In the genomic region with DNA sequence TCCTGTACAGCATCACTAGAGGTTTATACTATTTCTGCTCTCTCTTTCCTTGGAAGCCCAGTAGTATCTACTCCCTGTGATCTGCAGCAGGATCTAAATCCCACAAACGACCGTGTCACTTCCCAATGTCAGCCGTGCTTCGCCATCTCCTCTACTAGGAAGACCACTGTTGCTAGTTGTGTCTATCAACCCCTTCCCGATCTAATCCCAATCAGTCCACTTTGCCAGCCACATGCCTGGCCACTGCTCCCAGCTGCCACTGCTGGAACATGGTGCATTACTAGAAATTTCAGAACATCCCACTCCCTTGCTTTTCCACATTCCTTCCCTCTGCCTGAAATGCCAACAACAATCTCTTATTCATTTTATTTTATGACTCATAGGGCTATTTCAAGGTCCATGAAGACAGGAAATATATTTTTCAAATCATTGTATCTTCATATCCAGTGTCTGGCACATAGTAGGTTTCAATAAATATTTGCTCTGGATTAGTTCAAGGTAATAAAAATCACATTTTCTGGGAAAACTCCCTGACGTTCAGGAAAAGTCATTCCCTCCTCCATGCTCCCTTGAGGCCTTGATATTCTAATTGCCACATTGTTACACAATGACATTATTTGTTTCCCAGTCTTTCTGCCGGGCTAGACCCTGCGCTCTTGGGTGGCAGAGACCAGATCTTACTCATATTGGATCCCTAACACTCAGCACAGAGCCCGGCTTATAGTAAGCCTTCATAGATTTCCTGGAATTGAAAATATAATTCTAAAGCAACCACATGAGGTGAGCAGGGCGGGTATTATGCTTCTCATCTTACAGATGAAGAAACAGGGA, we compare ENCODE assay signal across 11 cellular contexts. TPM values are rescaled to one million over a fixed set of nuclear protein-coding genes. Genes with fewer than 3 reads are reported as not detected.
A peak's percentile ranks its signal among the peaks of the same experiment; 100 is the strongest.
DNase-seq lines count a peak whose midpoint lies in the region; ATAC-seq and TF ChIP-seq lines count a peak whose summit lies in the region.
"Had no signal": no experiment of that assay in that cellular context is flagged by ENCODE, and none has a peak within 500 bp of the region (broad histone marks: within the 10 kb centered on the region; RNA-seq: fewer than 3 reads in every experiment).

No MANE protein-coding gene starts in this region.

- H3K4me3 ChIP-seq in RWPE2 (ENCODE audit: severe bottlenecking) (no peak overlapping the region), esophagus muscularis mucosa (peak overlapping the region in 1 of 4 donors; percentile 84), rectal smooth muscle tissue (ENCODE audit: low read length) (no peak overlapping the region)
- H3K4me3 ChIP-seq: ovary had no signal

- no peak for TF ChIP-seq POLR2A in esophagus muscularis mucosa (IDR thresholded peaks at IDR 0.05; ENCODE audit: low read depth)

- H3K9me3 ChIP-seq in RWPE2 (ENCODE audit: severe bottlenecking) (no peaks in the 10 kb centered on the region), esophagus muscularis mucosa (no peaks in the 10 kb centered on the region)
- H3K9me3 ChIP-seq: ovary had no signal

- H3K27me3 ChIP-seq in RWPE2 (ENCODE audit: insufficient read depth, poor library complexity, severe bottlenecking), result no peaks in the 10 kb centered on the region
- no peaks in the 10 kb centered on the region for H3K27me3 ChIP-seq in esophagus muscularis mucosa
- no peaks in the 10 kb centered on the region for H3K27me3 ChIP-seq in rectal smooth muscle tissue (ENCODE audit: control insufficient read depth, insufficient read depth, low read length)
- H3K27me3 ChIP-seq: ovary had no signal

- no peak for TF ChIP-seq CTCF in Calu3 (IDR thresholded peaks at IDR 0.05; ENCODE audit: unreplicated experiment)
- TF ChIP-seq CTCF in RWPE2 (IDR thresholded peaks at IDR 0.05; ENCODE audit: poor library complexity, severe bottlenecking), result no peak
- TF ChIP-seq CTCF in esophagus muscularis mucosa (IDR thresholded peaks at IDR 0.05), result no peak

- CTCF ChIA-PET in Calu3 (lab: Charles Lee), result interaction anchor here (2.3 to 3.5 kb wide), 2 partner anchors 13 to 885 kb away, joined by 7 to 26 read pairs; no protein-coding TSS in a partner anchor

- no peak for TF ChIP-seq EP300 in esophagus muscularis mucosa (IDR thresholded peaks at IDR 0.05)

- H3K36me3 Mint-ChIP-seq in Calu3 (ENCODE audit: insufficient read depth, unreplicated experiment), result peaks cover 29% of the 10 kb centered on the region

- H3K9me3 Mint-ChIP-seq in Calu3 (ENCODE audit: low read depth, unreplicated experiment), result no peaks in the 10 kb centered on the region

- DNase-seq in Calu3 (peak; percentile 19), RWPE2 (ENCODE audit: low spot score) (no peak), esophagus muscularis mucosa (ENCODE audit: extremely low spot score) (peak; percentile 90), retina (no peak), cerebellum (ENCODE audit: low spot score) (no peak)
- DNase-seq: cortex of kidney, ovary, T-helper 9 cell had no signal

- H3K4me1 Mint-ChIP-seq in Calu3 (ENCODE audit: low read depth, unreplicated experiment), result peaks cover 38% of the 10 kb centered on the region

- intact Hi-C loops in Calu3 (cut with micrococcal nuclease; ENCODE audit: unreplicated experiment) (loop anchor here (1.0 to 5.0 kb wide), 4 partner anchors 39 to 293 kb away; no protein-coding TSS in a partner anchor), esophagus muscularis mucosa (cut with DNase I) (loop anchor here (5.0 to 10.0 kb wide), 5 partner anchors 260 to 410 kb away; no protein-coding TSS in a partner anchor)

- WGBS in esophagus muscularis mucosa, result 58% methylated on average over 10 of the region's 10 CpGs

- peaks cover 21% of the 10 kb centered on the region for H3K4me1 ChIP-seq in RWPE2 (ENCODE audit: insufficient read depth, poor library complexity, severe bottlenecking)
- peaks cover 18 to 39% (median 30%) of the 10 kb centered on the region in 4 donors for H3K4me1 ChIP-seq in esophagus muscularis mucosa
- H3K4me1 ChIP-seq in rectal smooth muscle tissue (ENCODE audit: control insufficient read depth, insufficient read depth, low read length), result peaks cover 6% of the 10 kb centered on the region

- BruUV-seq in Calu3 (replicated peaks; lab: Mats Ljungman, UMichigan), result no TSS peak

- H3K27ac ChIP-seq in RWPE2 (ENCODE audit: poor library complexity, severe bottlenecking) (peak overlapping the region; percentile 93), esophagus muscularis mucosa (replicated peaks in 1 of 4) (peak overlapping the region; percentile 89 to 96 (median 94)), rectal smooth muscle tissue (ENCODE audit: low read depth, low read length) (peak overlapping the region; percentile 80)

- no peaks in the 10 kb centered on the region for H3K36me3 ChIP-seq in RWPE2 (ENCODE audit: low read depth)
- no peaks in the 10 kb centered on the region for H3K36me3 ChIP-seq in esophagus muscularis mucosa
- no peaks in the 10 kb centered on the region for H3K36me3 ChIP-seq in rectal smooth muscle tissue (ENCODE audit: control insufficient read depth, insufficient read depth, low read length)
- H3K36me3 ChIP-seq: ovary had no signal

- no peak overlapping the region for H3K9ac ChIP-seq in rectal smooth muscle tissue (ENCODE audit: low read length)

- ATAC-seq in RWPE2 (ENCODE audit: low read depth) (peak; percentile 54), HG03442 (IDR thresholded peaks at IDR 0.05; ENCODE audit: unreplicated experiment) (no peak), GM18519 (IDR thresholded peaks at IDR 0.05; ENCODE audit: low FRiP score, unreplicated experiment) (no peak)

- no peak overlapping the region for H3K4me3 Mint-ChIP-seq in Calu3 (ENCODE audit: low read depth, unreplicated experiment)

- H3K27ac Mint-ChIP-seq in Calu3 (ENCODE audit: unreplicated experiment), result peak overlapping the region; percentile 97

- H3K27me3 Mint-ChIP-seq in Calu3 (ENCODE audit: unreplicated experiment), result peaks cover 18% of the 10 kb centered on the region

RNA-seq across cellular contexts. Expression of a gene that starts 2.1 kb away (rescaled TPM):
- total RNA-seq in Calu3 (2022) (6.2 and 6.4 TPM in 2 replicates), esophagus muscularis mucosa (10 to 100 TPM; 31.5 to 52.3 (median 39.2) TPM), cerebellum (146 TPM)

Comparison
In these comparisons a context has a peak if more than half of its experiments do, and no peak if none do; other contexts are left out.
1. DNase-seq: peak in Calu3 (single experiment) and esophagus muscularis mucosa (single experiment); none in RWPE2 (single experiment), retina (single experiment) and cerebellum (single experiment).
2. Peak in every context shown above with its lines, with median percentiles within 50 percentile points of each other: H3K27ac ChIP-seq.